ENCODE assay signal across 27 cellular contexts in the genomic region with DNA sequence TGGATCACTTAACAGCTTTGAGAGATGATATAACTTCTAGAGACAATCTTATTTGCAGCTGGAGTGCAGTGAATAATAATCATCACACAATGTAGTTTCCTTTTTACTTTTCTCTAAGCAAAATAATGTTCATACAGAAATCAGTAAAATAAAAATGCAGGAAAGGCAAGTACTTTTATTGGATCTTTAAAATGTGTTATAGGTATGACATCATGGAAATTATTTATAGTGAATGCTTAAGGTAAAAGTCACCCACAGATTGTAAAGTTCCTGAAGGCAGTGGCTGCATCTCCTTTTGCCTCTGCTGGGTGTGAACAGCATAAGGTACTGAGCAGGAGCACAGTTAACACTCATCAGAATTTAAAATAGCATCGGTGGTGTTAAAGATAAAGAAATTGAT. TPM values are rescaled to one million over a fixed set of nuclear protein-coding genes. Genes with fewer than 3 reads are reported as not detected.
DNase-seq lines count a peak whose midpoint lies in the region; ATAC-seq, FAIRE-seq and TF ChIP-seq lines count a peak whose summit lies in the region.
"Had no signal": no experiment of that assay in that cellular context is flagged by ENCODE, and none has a peak within 500 bp of the region (broad histone marks: within the 10 kb centered on the region; RNA-seq: fewer than 3 reads in every experiment).

No MANE protein-coding gene starts in this region.

- no peak for TF ChIP-seq RAD21 in HepG2 (CRISPR knock-in tag; IDR thresholded peaks at IDR 0.05)

- ATAC-seq in HepG2 (no peak), right lobe of liver (no peak), PC-3 (peak; percentile 76), HG03354 (IDR thresholded peaks at IDR 0.05; ENCODE audit: poor library complexity, severe bottlenecking, unreplicated experiment) (no peak), GM21367 (IDR thresholded peaks at IDR 0.05; ENCODE audit: unreplicated experiment) (no peak)
- ATAC-seq: A549 had no signal

- intact Hi-C loops in HepG2 (cut with micrococcal nuclease; ENCODE audit: unreplicated experiment) (no loop called here), right lobe of liver (cut with DNase I) (no loop called here), PC-3 (cut with micrococcal nuclease) (no loop called here)

- 96% methylated on average over 1 of the region's 1 CpG for WGBS in HepG2 (ENCODE audit: low lambda C conversion rate)
- WGBS in right lobe of liver (ENCODE audit: insufficient coverage, low coverage, low lambda C conversion rate, missing lambda C conversion rate) = 93% methylated on average over 1 of the region's 1 CpG

- no peaks in the 10 kb centered on the region for H3K79me2 ChIP-seq in HepG2 (ENCODE audit: insufficient read depth, low read length)
- H3K79me2 ChIP-seq in PC-3 (ENCODE audit: low read length) = no peaks in the 10 kb centered on the region
- H3K79me2 ChIP-seq in osteoblast (ENCODE audit: insufficient read depth, low read length) = no peaks in the 10 kb centered on the region

- no peaks in the 10 kb centered on the region for H3K9me2 ChIP-seq in PC-3 (replicated peaks; ENCODE audit: low read length)

- H3K4me1 ChIP-seq in HepG2 (ENCODE audit: insufficient read depth, low read length) = no peaks in the 10 kb centered on the region
- H3K4me1 ChIP-seq in right lobe of liver = no peaks in the 10 kb centered on the region
- peaks cover 21% of the 10 kb centered on the region for H3K4me1 ChIP-seq in PC-3 (ENCODE audit: insufficient read depth, low read length)
- peaks cover 13% of the 10 kb centered on the region for H3K4me1 ChIP-seq in osteoblast (ENCODE audit: insufficient read depth, low read length)
- H3K4me1 ChIP-seq: A549, BE2C, BLaER1 had no signal

- POLR2A ChIA-PET in HepG2 (lab: Yijun Ruan, JAX) (no interaction called here), PC-3 (lab: Charles Lee; ENCODE audit: unreplicated experiment) (no interaction called here)

- no peaks in the 10 kb centered on the region for H3F3A ChIP-seq in PC-3 (ENCODE audit: low read length, unreplicated experiment)

- H3K9ac ChIP-seq in HepG2 (ENCODE audit: insufficient read depth, low read depth, low read length) = no peak overlapping the region
- no peak overlapping the region for H3K9ac ChIP-seq in PC-3 (ENCODE audit: low read length)
- H3K9ac ChIP-seq: BLaER1 had no signal

- H3K36me3 ChIP-seq in HepG2 (replicated peaks in 1 of 2; ENCODE audit: control insufficient read depth in 1 of 2, insufficient read depth in 2 of 2, low read length in 2 of 2) (no peaks in the 10 kb centered on the region), right lobe of liver (peaks cover 0 to 2% (median 0%) of the 10 kb centered on the region in 4 donors), PC-3 (ENCODE audit: low read depth, low read length) (no peaks in the 10 kb centered on the region), osteoblast (ENCODE audit: insufficient read depth, low read length) (no peaks in the 10 kb centered on the region)
- H3K36me3 ChIP-seq: BE2C, BLaER1 had no signal

- DNase-seq in HepG2 (ENCODE audit: low spot score) (no peak), right lobe of liver (no peak), PC-3 (peak; percentile 27), fibroblast of villous mesenchyme (ENCODE audit: low read depth) (peak; percentile 10), osteoblast (ENCODE audit: insufficient read length, low spot score, missing footprints) (peak; percentile 37), Ammon's horn (ENCODE audit: low spot score) (no peak)
- DNase-seq: AML-193; BE2C; C1 segment of cervical spinal cord; CD4-positive, alpha-beta memory T cell; CD4-positive, CD25-positive, alpha-beta regulatory T cell; CD8-positive, alpha-beta memory T cell; COR-L47; DMS 273 treated with DMSO at 0.1 percent for 48 hours; DMS153; DMS53; DMS79; DND-41; GF-D8 had no signal

- CTCF ChIA-PET in HepG2 (lab: Yijun Ruan, JAX; ENCODE audit: low intra/inter-chr PET ratio, low total read pairs) (no interaction called here), PC-3 (lab: Charles Lee) (no interaction called here)

- H3K27me3 ChIP-seq in HepG2 (ENCODE audit: control insufficient read depth in 1 of 2, insufficient read depth in 2 of 2, low read length in 2 of 2) = no peaks in the 10 kb centered on the region
- no peaks in the 10 kb centered on the region for H3K27me3 ChIP-seq in right lobe of liver
- H3K27me3 ChIP-seq in PC-3 (ENCODE audit: low read length) = no peaks in the 10 kb centered on the region
- H3K27me3 ChIP-seq in osteoblast (ENCODE audit: insufficient read depth, low read length) = no peaks in the 10 kb centered on the region
- H3K27me3 ChIP-seq: BE2C, BLaER1 had no signal

- H3K4me2 ChIP-seq in HepG2 (ENCODE audit: low read depth, low read length) = no peak overlapping the region
- H3K4me2 ChIP-seq in PC-3 (ENCODE audit: low read length) = no peak overlapping the region
- H3K4me2 ChIP-seq in osteoblast (ENCODE audit: insufficient read depth, low read length) = no peak overlapping the region
- H3K4me2 ChIP-seq: A549, BLaER1 had no signal

- no peak for TF ChIP-seq EP300 in HepG2 (IDR thresholded peaks at IDR 0.05; ENCODE audit: low read depth in 2 of 2, low read length in 2 of 2)
- no peak for TF ChIP-seq EP300 in HepG2 (CRISPR knock-in tag; IDR thresholded peaks at IDR 0.05; ENCODE audit: borderline replicate concordance)

- TF ChIP-seq POLR2A in HepG2 (IDR thresholded peaks at IDR 0.05; ENCODE audit: insufficient read depth in 1 of 2, low read depth in 2 of 2, low read length in 2 of 2) = no peak
- no peak for TF ChIP-seq POLR2A in right lobe of liver (IDR thresholded peaks at IDR 0.05)

- no TSS peak for BruUV-seq in HepG2 (replicated peaks; lab: Mats Ljungman, UMichigan)
- no TSS peak for BruUV-seq in PC-3 (replicated peaks; lab: Mats Ljungman, UMichigan)

- no peak overlapping the region for H3K27ac ChIP-seq in HepG2 (ENCODE audit: extremely low read length, insufficient read depth, low read length)
- no peak overlapping the region for H3K27ac ChIP-seq in right lobe of liver
- 0 out of 2 replicates have a peak overlapping the region, but pooled peaks have one; percentile 9 for H3K27ac ChIP-seq in PC-3 (ENCODE audit: low read length)
- no peak overlapping the region for H3K27ac ChIP-seq in osteoblast (ENCODE audit: low read depth, low read length)
- H3K27ac ChIP-seq: 22Rv1, A549, BLaER1 had no signal

- H3K4me3 ChIP-seq in HepG2 (replicated peaks in 1 of 3; ENCODE audit: insufficient read depth in 1 of 3, low read depth in 2 of 3, low read length in 3 of 3) (no peak overlapping the region), right lobe of liver (no peak overlapping the region), PC-3 (ENCODE audit: low read length) (no peak overlapping the region), fibroblast of villous mesenchyme (ENCODE audit: low read depth, low read length) (no peak overlapping the region), osteoblast (ENCODE audit: insufficient read depth, low read length) (no peak overlapping the region)
- H3K4me3 ChIP-seq: A549, BLaER1 had no signal

- in situ Hi-C loops in HepG2 (cut with HindIII; ENCODE audit: extremely low pct_ligation_motif_present, low pct_unique_long_range_greater_than_20kb) = no loop called here

- no peak for FAIRE-seq in HepG2 (lab: Jason Lieb, UNC)
- FAIRE-seq: A549, GM12891, GM19239 had no signal

- H3K9me3 ChIP-seq in HepG2 (ENCODE audit: low read length) = no peaks in the 10 kb centered on the region
- peaks cover 0 to 2% (median 0%) of the 10 kb centered on the region in 4 donors for H3K9me3 ChIP-seq in right lobe of liver
- no peaks in the 10 kb centered on the region for H3K9me3 ChIP-seq in PC-3 (ENCODE audit: low read length)
- no peaks in the 10 kb centered on the region for H3K9me3 ChIP-seq in osteoblast (ENCODE audit: low read depth, low read length)
- H3K9me3 ChIP-seq: A549, BE2C, BLaER1 had no signal

- H4K20me1 ChIP-seq in HepG2 (ENCODE audit: insufficient read depth, low read length) = no peaks in the 10 kb centered on the region
- no peaks in the 10 kb centered on the region for H4K20me1 ChIP-seq in PC-3 (ENCODE audit: low read length)
- H4K20me1 ChIP-seq in osteoblast (ENCODE audit: insufficient read depth, low read length) = no peaks in the 10 kb centered on the region
- H4K20me1 ChIP-seq: BLaER1 had no signal

- H2AFZ ChIP-seq in HepG2 (ENCODE audit: low read length) (no peak overlapping the region), PC-3 (ENCODE audit: low read length) (no peak overlapping the region), osteoblast (ENCODE audit: low read length) (no peak overlapping the region)

- TF ChIP-seq CTCF in HepG2 (CRISPR knock-in tag; IDR thresholded peaks at IDR 0.05) = no peak
- no peak for TF ChIP-seq CTCF in right lobe of liver (IDR thresholded peaks at IDR 0.05)
- no peak for TF ChIP-seq CTCF in PC-3 (conservative IDR thresholded peaks at IDR 0.05; ENCODE audit: low read depth, low read length)
- no peak for TF ChIP-seq CTCF in fibroblast of villous mesenchyme (IDR thresholded peaks at IDR 0.05; ENCODE audit: insufficient read depth, low read depth, low read length)
- no peak for TF ChIP-seq CTCF in osteoblast (IDR thresholded peaks at IDR 0.05; ENCODE audit: extremely low read depth, low read depth, low read length)

RNA-seq across cellular contexts. Expression of a gene that starts 17.3 kb away (rescaled TPM):
- total RNA-seq in HepG2 (2016; rRNA removed; fragmentation: Illumina TruSeq; extraction: Trizol) (1.6 and 2.2 TPM in 2 replicates), right lobe of liver (under 1 TPM in 3 of 6 experiments, not detected in 3; 0.19 to 0.64 (median 0.42) TPM), PC-3 (2014; rRNA removed) (1.1 and 1.8 TPM in 2 replicates), fibroblast of villous mesenchyme (under 0.01 and 0.64 TPM in 2 replicates), osteoblast (2.1 and 2.2 TPM in 2 replicates)
- total RNA-seq in HepG2 (2016; cell fraction: cytosol; rRNA removed; fragmentation: Illumina TruSeq; extraction: Trizol; ENCODE audit: low read depth) = 1.9 and 2.3 TPM in 2 replicates
- 0.95 and 1.8 TPM in 2 replicates for total RNA-seq in HepG2 (2016; cell fraction: insoluble cytoplasmic fraction; rRNA removed; fragmentation: Illumina TruSeq; extraction: Trizol)
- total RNA-seq in HepG2 (2016; cell fraction: membrane; rRNA removed; fragmentation: Illumina TruSeq; extraction: Trizol) = 3.9 and 4.7 TPM in 2 replicates
- 1.3 and 1.7 TPM in 2 replicates for total RNA-seq in HepG2 (2016; cell fraction: nucleus; rRNA removed; fragmentation: Illumina TruSeq; extraction: Trizol)
- 1.0 and 1.1 TPM in 2 replicates for polyA plus RNA-seq in HepG2 (2011; rRNA removed)
- polyA plus RNA-seq in HepG2 (2011; cell fraction: cytosol; rRNA removed) = 0.98 and 1.1 TPM in 2 replicates
- 1.6 and 2.2 TPM in 2 replicates for polyA plus RNA-seq in HepG2 (2011; cell fraction: nucleus; rRNA removed)
- 6.7 and 7.8 TPM in 2 replicates for polyA plus RNA-seq in HepG2 (2012)
- polyA plus RNA-seq in HepG2 (2016; cell fraction: cytosol; fragmentation: Illumina TruSeq; extraction: Trizol; ENCODE audit: low read depth) = 3.0 and 3.3 TPM in 2 replicates
- polyA plus RNA-seq in HepG2 (2016; cell fraction: insoluble cytoplasmic fraction; fragmentation: Illumina TruSeq; extraction: Trizol; ENCODE audit: low read depth) = 1.5 and 2.0 TPM in 2 replicates
- polyA plus RNA-seq in HepG2 (2016; cell fraction: membrane; fragmentation: Illumina TruSeq; extraction: Trizol; ENCODE audit: low read depth) = 3.2 and 4.2 TPM in 2 replicates
- polyA plus RNA-seq in HepG2 (2016; cell fraction: nucleus; fragmentation: Illumina TruSeq; extraction: Trizol; ENCODE audit: insufficient read depth, low read depth) = 2.4 and 3.1 TPM in 2 replicates
- polyA minus RNA-seq in HepG2 (2011; rRNA and poly(A)+ RNA removed; ENCODE audit: low replicate concordance) = 0.60 TPM in 1 of 2 replicates, not detected in the other
- 0.59 and 0.62 TPM in 2 replicates for polyA minus RNA-seq in HepG2 (2011; cell fraction: cytosol; rRNA and poly(A)+ RNA removed)
- polyA minus RNA-seq in HepG2 (2011; cell fraction: nucleus; rRNA and poly(A)+ RNA removed) = 0.75 and 0.90 TPM in 2 replicates
- total RNA-seq: CD4-positive, alpha-beta memory T cell; CD4-positive, CD25-positive, alpha-beta regulatory T cell had no signal
- polyA plus RNA-seq: CD14-positive monocyte; CD4-positive, alpha-beta memory T cell had no signal

Comparison
In these comparisons a context has a peak if more than half of its experiments do, and no peak if none do; other contexts are left out.
1. DNase-seq: peak in PC-3 (single experiment), fibroblast of villous mesenchyme (single experiment) and osteoblast (single experiment); none in HepG2 (single experiment), right lobe of liver (0 of 3) and Ammon's horn (single experiment).